ENCODE assay signal across 8 cellular contexts in the genomic region with DNA sequence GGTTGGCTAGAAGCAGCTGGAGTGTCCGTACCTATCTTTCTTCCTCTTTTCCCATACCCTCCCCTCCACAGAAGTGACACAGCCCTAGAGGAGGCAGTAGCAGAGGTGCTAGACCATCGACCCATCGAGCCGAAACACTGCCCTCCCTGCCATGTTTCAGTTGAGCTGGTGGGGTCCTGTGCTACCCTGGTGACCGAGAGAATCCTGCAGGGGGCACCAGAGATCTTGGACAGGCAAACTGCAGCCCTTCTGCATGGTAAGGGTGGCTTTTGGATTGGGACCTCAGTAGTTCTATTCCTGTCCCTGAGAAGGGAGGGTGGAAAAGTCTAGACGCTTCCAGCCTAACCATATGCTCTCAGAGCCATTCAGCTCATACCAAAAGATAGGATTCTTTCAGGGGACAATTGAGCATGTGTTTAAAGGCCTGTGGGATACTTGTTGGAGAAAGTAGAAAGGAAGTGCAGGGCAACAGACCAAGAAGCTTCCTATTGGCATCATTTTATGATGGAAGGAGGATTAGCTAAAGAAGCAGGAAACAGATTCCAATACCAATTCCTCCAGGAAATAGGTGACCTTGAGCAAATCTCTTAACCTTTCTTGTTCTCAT. TPM values are rescaled to one million over a fixed set of nuclear protein-coding genes. Genes with fewer than 3 reads are reported as not detected.
DNase-seq lines count a peak whose midpoint lies in the region; ATAC-seq, FAIRE-seq and TF ChIP-seq lines count a peak whose summit lies in the region.

No MANE protein-coding gene starts in this region.

- no peak for TF ChIP-seq POLR2A in testis (IDR thresholded peaks at IDR 0.05)

- DNase-seq in DMS53 (lab: John Stamatoyannopoulos, UW) (peak; percentile 82), RWPE2 (ENCODE audit: low spot score) (no peak), frontal cortex (ENCODE audit: low spot score in 2 of 2) (peak; percentile 48 to 78), osteoblast (ENCODE audit: insufficient read length, low spot score, missing footprints) (peak; percentile 88), testis (peak; percentile 88)
- DNase-seq in activated effector memory CD4-positive, alpha-beta T cell treated with Interleukin-2 at 50 U/mL for 16 hours, result peak; percentile 74

- H3K79me2 ChIP-seq in KMS-11 (ENCODE audit: insufficient read depth, low read depth) (no peaks in the 10 kb centered on the region), osteoblast (ENCODE audit: insufficient read depth, low read length) (no peaks in the 10 kb centered on the region)

- H3K36me3 ChIP-seq in KMS-11 (ENCODE audit: insufficient read depth) (no peaks in the 10 kb centered on the region), RWPE2 (ENCODE audit: low read depth) (peaks cover 25% of the 10 kb centered on the region), osteoblast (ENCODE audit: insufficient read depth, low read length) (peaks cover 28% of the 10 kb centered on the region), testis (ENCODE audit: low read depth, missing control alignments) (no peaks in the 10 kb centered on the region)

- H3K4me3 ChIP-seq in KMS-11 (IDR thresholded peaks at IDR 0.05; ENCODE audit: insufficient read depth, low read depth, low read length) (no peak overlapping the region), RWPE2 (ENCODE audit: severe bottlenecking) (no peak overlapping the region), osteoblast (ENCODE audit: insufficient read depth, low read length) (no peak overlapping the region), testis (no peak overlapping the region)

- WGBS in testis, 2 donors, result 41 to 49% methylated on average over 6 of the region's 6 CpGs

- H3K27ac ChIP-seq in KMS-11 (no peak overlapping the region), RWPE2 (ENCODE audit: poor library complexity, severe bottlenecking) (no peak overlapping the region), osteoblast (ENCODE audit: low read depth, low read length) (no peak overlapping the region), testis (no peak overlapping the region)

- intact Hi-C loops in testis (cut with DNase I; ENCODE audit: low total_unique reads), result no loop called here

- no peak for FAIRE-seq in frontal cortex (lab: Jason Lieb, UNC)

- H3K4me1 ChIP-seq in KMS-11 (ENCODE audit: low read depth, poor library complexity, severe bottlenecking), result no peaks in the 10 kb centered on the region
- H3K4me1 ChIP-seq in RWPE2 (ENCODE audit: insufficient read depth, poor library complexity, severe bottlenecking), result no peaks in the 10 kb centered on the region
- H3K4me1 ChIP-seq in osteoblast (ENCODE audit: insufficient read depth, low read length), result no peaks in the 10 kb centered on the region
- H3K4me1 ChIP-seq in testis, result peaks cover 5% of the 10 kb centered on the region

- H4K20me1 ChIP-seq in KMS-11 (ENCODE audit: insufficient read depth) (no peaks in the 10 kb centered on the region), osteoblast (ENCODE audit: insufficient read depth, low read length) (no peaks in the 10 kb centered on the region)

- H3K9me3 ChIP-seq in RWPE2 (ENCODE audit: severe bottlenecking), result no peaks in the 10 kb centered on the region
- H3K9me3 ChIP-seq in osteoblast (ENCODE audit: low read depth, low read length), result no peaks in the 10 kb centered on the region
- no peaks in the 10 kb centered on the region for H3K9me3 ChIP-seq in testis

- H3K9ac ChIP-seq in KMS-11, result no peak overlapping the region

- peak; percentile 68 for ATAC-seq in RWPE2 (ENCODE audit: low read depth)
- no peak for ATAC-seq in HG03097 (IDR thresholded peaks at IDR 0.05; ENCODE audit: low FRiP score, unreplicated experiment)

- TF ChIP-seq CTCF in KMS-11 (conservative IDR thresholded peaks at IDR 0.05; ENCODE audit: low read depth, low read length), result peak; percentile 99
- peak; percentile 62 for TF ChIP-seq CTCF in RWPE2 (IDR thresholded peaks at IDR 0.05; ENCODE audit: poor library complexity, severe bottlenecking)
- TF ChIP-seq CTCF in osteoblast (IDR thresholded peaks at IDR 0.05; ENCODE audit: extremely low read depth, low read depth, low read length), result peak; percentile 81
- TF ChIP-seq CTCF in testis (IDR thresholded peaks at IDR 0.05), result peak; percentile 38 to 60 (median 41)

- H3K4me2 ChIP-seq in KMS-11, result no peak overlapping the region
- no peak overlapping the region for H3K4me2 ChIP-seq in osteoblast (ENCODE audit: insufficient read depth, low read length)

- no peak overlapping the region for H2AFZ ChIP-seq in KMS-11 (ENCODE audit: low read depth)
- H2AFZ ChIP-seq in osteoblast (ENCODE audit: low read length), result no peak overlapping the region

- H3K27me3 ChIP-seq in KMS-11 (ENCODE audit: insufficient read depth, low read depth) (no peaks in the 10 kb centered on the region), RWPE2 (ENCODE audit: insufficient read depth, poor library complexity, severe bottlenecking) (no peaks in the 10 kb centered on the region), osteoblast (ENCODE audit: insufficient read depth, low read length) (no peaks in the 10 kb centered on the region), testis (no peaks in the 10 kb centered on the region)

RNA-seq across cellular contexts. Expression of a gene that starts 11.7 kb away (rescaled TPM):
- under 0.01 TPM for total RNA-seq in frontal cortex
- under 0.01 and 1.2 TPM in 2 replicates for total RNA-seq in osteoblast
- 1 to 10 TPM; 3.6 to 9.3 TPM for total RNA-seq in testis
- polyA plus RNA-seq in testis (ENCODE audit: insufficient read depth, low read depth, low replicate concordance), result 5.0 TPM

RNA-seq across cellular contexts. Expression of a gene that starts 16.4 kb away (rescaled TPM):
- total RNA-seq in frontal cortex (20.4 TPM), osteoblast (8.3 and 11.6 TPM in 2 replicates), testis (10 to 100 TPM; 41.1 to 63.9 TPM)
- polyA plus RNA-seq in testis (ENCODE audit: insufficient read depth, low read depth, low replicate concordance), result 45.5 TPM

RNA-seq across cellular contexts. Expression of a gene that starts 17.9 kb away (rescaled TPM):
- total RNA-seq in frontal cortex, result 12.2 TPM
- total RNA-seq in osteoblast, result 17.1 and 18.1 TPM in 2 replicates
- total RNA-seq in testis, result 10 to 100 TPM; 49.8 to 69.8 TPM
- 56.9 TPM for polyA plus RNA-seq in testis (ENCODE audit: insufficient read depth, low read depth, low replicate concordance)

RNA-seq across cellular contexts. Expression of a gene that starts 22.9 kb away (rescaled TPM):
- total RNA-seq in frontal cortex (2.0 TPM), osteoblast (4.4 and 5.4 TPM in 2 replicates), testis (10 to 100 TPM; 57.3 to 78.4 TPM)
- 145 TPM for polyA plus RNA-seq in testis (ENCODE audit: insufficient read depth, low read depth, low replicate concordance)

RNA-seq across cellular contexts. Expression of a gene that starts 34.8 kb away (rescaled TPM):
- 31.0 TPM for total RNA-seq in frontal cortex
- total RNA-seq in osteoblast, result 44.8 and 49.6 TPM in 2 replicates
- 10 to 100 TPM; 34.8 to 40.5 TPM for total RNA-seq in testis
- polyA plus RNA-seq in testis (ENCODE audit: insufficient read depth, low read depth, low replicate concordance), result 36.9 TPM

Comparison
In these comparisons a context has a peak if more than half of its experiments do, and no peak if none do; other contexts are left out.
1. CTCF ChIP-seq: peak in every context shown above with its lines; median percentile 99 in KMS-11; 81 in osteoblast; 62 in RWPE2; 41 in testis.